Comparison of ENCODE assay signal across 15 cellular contexts in genomic region chr1:85320371-85321131, GRCh38. TPM values are rescaled to one million over a fixed set of nuclear protein-coding genes. Genes with fewer than 3 reads are reported as not detected.
DNase-seq lines count a peak whose midpoint lies in the region; ATAC-seq and TF ChIP-seq lines count a peak whose summit lies in the region.
"Had no signal": no experiment of that assay in that cellular context is flagged by ENCODE, and none has a peak within 500 bp of the region (broad histone marks: within the 10 kb centered on the region; RNA-seq: fewer than 3 reads in every experiment).

No MANE protein-coding gene starts in this region.

- TF ChIP-seq POLR2A in esophagus squamous epithelium (IDR thresholded peaks at IDR 0.05) (no peak), prostate gland (IDR thresholded peaks at IDR 0.05) (no peak)

- no peak for DNase-seq in H9
- DNase-seq in RWPE1 (ENCODE audit: low spot score) = no peak
- DNase-seq in esophagus squamous epithelium (lab: John Stamatoyannopoulos, UW) = no peak
- DNase-seq in retinal pigment epithelial cell (ENCODE audit: low read depth) = peak; percentile 57
- no peak for DNase-seq in left lobe of liver (ENCODE audit: low spot score)
- no peak for DNase-seq in T-helper 17 cell
- DNase-seq in prostate gland (ENCODE audit: low spot score) = no peak
- DNase-seq: activated CD4-positive, alpha-beta memory T cell treated with anti-CD3 and anti-CD28 coated beads, Interleukin-2, amount 10 ng/mL, durations not matched to agents 7 days and 5 days; DMS53; immature natural killer cell; naive thymus-derived CD8-positive, alpha-beta T cell; NK-92 treated with Interleukin-12 subunit alpha and Interleukin-12 subunit beta, amount 100 ng/mL, for 24 hours; T-cell had no signal

- no peaks in the 10 kb centered on the region for H3K79me2 ChIP-seq in H9 (ENCODE audit: insufficient read depth, low read length)

- no peaks in the 10 kb centered on the region for H3K23me2 ChIP-seq in H9 (ENCODE audit: insufficient read length, low read depth, low read length, poor library complexity, severe bottlenecking)

- no peaks in the 10 kb centered on the region for H3K36me3 Mint-ChIP-seq in H9 (ENCODE audit: insufficient read depth in 1 of 3, low read depth in 3 of 3)
- H3K36me3 Mint-ChIP-seq in T-helper 17 cell (ENCODE audit: low read depth) = no peaks in the 10 kb centered on the region
- H3K36me3 Mint-ChIP-seq: activated naive CD8-positive, alpha-beta T cell; immature natural killer cell; naive thymus-derived CD8-positive, alpha-beta T cell; T-cell had no signal

- CTCF ChIA-PET in RWPE1 (lab: Yijun Ruan, JAX) = interaction anchor here (0.7 kb wide), 2 partner anchors 13 to 210 kb away, joined by 3 read pairs; no protein-coding TSS in a partner anchor

- no peak overlapping the region for H3K23ac ChIP-seq in H9 (ENCODE audit: insufficient read length, low read depth, low read length)

- no peak overlapping the region for H3K27ac ChIP-seq in H9 (ENCODE audit: insufficient read length, low read depth, low read length)
- peak overlapping the region; percentile 30; the same call in 1 of the 2 replicates for H3K27ac ChIP-seq in RWPE1
- peak overlapping the region in 3 of 4 donors; percentile 4 to 37 (median 26) for H3K27ac ChIP-seq in esophagus squamous epithelium
- no peak overlapping the region for H3K27ac ChIP-seq in prostate gland

- H4K8ac ChIP-seq in H9 (replicated peaks; ENCODE audit: insufficient read length, low read depth, low read length) = no peak overlapping the region

- no CpG with 5 or more reads among the region's 2 CpGs for WGBS in H9 (ENCODE audit: extremely low coverage, insufficient read length, low lambda C conversion rate)
- WGBS in esophagus squamous epithelium, 2 donors = 41 to 52% methylated on average over 2 of the region's 2 CpGs
- WGBS in prostate gland = 85% methylated on average over 2 of the region's 2 CpGs

- H4K20me1 ChIP-seq in H9 (ENCODE audit: control insufficient read depth, insufficient read depth, insufficient read length) = no peaks in the 10 kb centered on the region

- H4K5ac ChIP-seq in H9 (ENCODE audit: insufficient read length, low read depth, low read length) = no peak overlapping the region

- H3K4me2 ChIP-seq in H9 (ENCODE audit: insufficient read depth, insufficient read length, low read length) = no peak overlapping the region

- H3K27me3 Mint-ChIP-seq in H9 (ENCODE audit: low read depth) (no peaks in the 10 kb centered on the region), T-helper 17 cell (peaks cover 49% of the 10 kb centered on the region)

- TF ChIP-seq CTCF in H9 (conservative IDR thresholded peaks at IDR 0.05) = no peak
- no peak for TF ChIP-seq CTCF in RWPE1 (conservative IDR thresholded peaks at IDR 0.05; ENCODE audit: low read depth)
- no peak for TF ChIP-seq CTCF in esophagus squamous epithelium (IDR thresholded peaks at IDR 0.05)
- no peak for TF ChIP-seq CTCF in retinal pigment epithelial cell (conservative IDR thresholded peaks at IDR 0.05; ENCODE audit: low read depth, low read length)
- no peak for TF ChIP-seq CTCF in prostate gland (IDR thresholded peaks at IDR 0.05)

- H2BK12ac ChIP-seq in H9 (ENCODE audit: insufficient read length, low read depth, low read length) = no peak overlapping the region

- no peak overlapping the region for H3K56ac ChIP-seq in H9 (ENCODE audit: insufficient read length, low read depth, low read length)

- ATAC-seq in left lobe of liver (no peak), T-helper 17 cell (no peak), GM19467 (IDR thresholded peaks at IDR 0.05; ENCODE audit: unreplicated experiment) (no peak)
- ATAC-seq: naive thymus-derived CD8-positive, alpha-beta T cell; T-cell had no signal

- H3K9me3 Mint-ChIP-seq in H9 = no peaks in the 10 kb centered on the region
- H3K9me3 Mint-ChIP-seq: activated CD4-positive, alpha-beta memory T cell treated with anti-CD3 and anti-CD28 coated beads, Interleukin-2, amount 10 ng/mL, durations not matched to agents 7 days and 5 days; immature natural killer cell; naive thymus-derived CD8-positive, alpha-beta T cell; T-cell had no signal

- H3K4me1 Mint-ChIP-seq in H9 (peaks cover 16 to 17% of the 10 kb centered on the region in 2 experiments), T-helper 17 cell (peaks cover 3% of the 10 kb centered on the region)
- H3K4me1 Mint-ChIP-seq: naive thymus-derived CD8-positive, alpha-beta T cell had no signal

- no peak overlapping the region for H2AK5ac ChIP-seq in H9 (ENCODE audit: insufficient read length, low read length)

- H3K4me1 ChIP-seq in H9 (ENCODE audit: insufficient read depth, low read length) (peaks cover 2% of the 10 kb centered on the region; the same call in 1 of the 2 replicates), esophagus squamous epithelium (peaks cover 0 to 24% (median 9%) of the 10 kb centered on the region in 3 donors), prostate gland (replicated peaks) (no peaks in the 10 kb centered on the region)

- H3K79me1 ChIP-seq in H9 (ENCODE audit: insufficient read depth, low read depth, low read length, poor library complexity, severe bottlenecking) = no peaks in the 10 kb centered on the region

- H3K9ac ChIP-seq in H9 (ENCODE audit: extremely low read depth, insufficient read length, low read length) = no peak overlapping the region

- H3K27ac Mint-ChIP-seq in H9 = peak overlapping the region; percentile 0 to 74 (median 68); a peak in 6 of 7 replicates
- H3K27ac Mint-ChIP-seq in T-helper 17 cell = no peak overlapping the region
- H3K27ac Mint-ChIP-seq: activated CD4-positive, alpha-beta memory T cell treated with anti-CD3 and anti-CD28 coated beads, Interleukin-2, amount 10 ng/mL, durations not matched to agents 7 days and 5 days; activated naive CD8-positive, alpha-beta T cell; immature natural killer cell; T-cell had no signal

- H3K4me3 ChIP-seq in esophagus squamous epithelium (no peak overlapping the region), retinal pigment epithelial cell (ENCODE audit: low read length) (no peak overlapping the region), prostate gland (no peak overlapping the region)

- H2AFZ ChIP-seq in H9 (ENCODE audit: low read length) = no peak overlapping the region

- H3K4ac ChIP-seq in H9 (ENCODE audit: low read depth, low read length) = no peak overlapping the region

- H3K14ac ChIP-seq in H9 (ENCODE audit: insufficient read depth, low read length) = no peak overlapping the region

- H4K91ac ChIP-seq in H9 (ENCODE audit: insufficient read length, low read depth, low read length) = no peak overlapping the region

- no peak overlapping the region for H3K4me3 Mint-ChIP-seq in H9
- H3K4me3 Mint-ChIP-seq in T-helper 17 cell = no peak overlapping the region
- H3K4me3 Mint-ChIP-seq: activated CD4-positive, alpha-beta memory T cell treated with anti-CD3 and anti-CD28 coated beads, Interleukin-2, amount 10 ng/mL, durations not matched to agents 7 days and 5 days; activated naive CD8-positive, alpha-beta T cell; immature natural killer cell; naive thymus-derived CD8-positive, alpha-beta T cell; T-cell had no signal

- POLR2A ChIA-PET in RWPE1 (lab: Yijun Ruan, JAX; ENCODE audit: low non-redundant PET) = no interaction called here

- no peak overlapping the region for H3T11ph ChIP-seq in H9 (ENCODE audit: low read length)

- H3K18ac ChIP-seq in H9 (ENCODE audit: insufficient read length, low read depth, low read length) = no peak overlapping the region

- no peak overlapping the region for H2BK5ac ChIP-seq in H9 (ENCODE audit: insufficient read length, low read length)

- no peaks in the 10 kb centered on the region for H3K27me3 ChIP-seq in H9 (ENCODE audit: insufficient read depth, low read length)
- no peaks in the 10 kb centered on the region for H3K27me3 ChIP-seq in esophagus squamous epithelium
- H3K27me3 ChIP-seq in prostate gland (replicated peaks; ENCODE audit: insufficient read depth) = no peaks in the 10 kb centered on the region

- no peak overlapping the region for H2BK20ac ChIP-seq in H9 (ENCODE audit: low read depth, low read length, poor library complexity, severe bottlenecking)

- H2BK120ac ChIP-seq in H9 (ENCODE audit: low read depth, low read length, poor library complexity, severe bottlenecking) = no peak overlapping the region

- no peaks in the 10 kb centered on the region for H3K36me3 ChIP-seq in esophagus squamous epithelium
- no peaks in the 10 kb centered on the region for H3K36me3 ChIP-seq in prostate gland

- H3K9me3 ChIP-seq in H9 (ENCODE audit: control insufficient read depth, low read depth, low read length) (no peaks in the 10 kb centered on the region), esophagus squamous epithelium (no peaks in the 10 kb centered on the region), T-helper 17 cell (ENCODE audit: control insufficient read depth, low read length, poor library complexity, severe bottlenecking) (no peaks in the 10 kb centered on the region), prostate gland (no peaks in the 10 kb centered on the region)

- H2BK15ac ChIP-seq in H9 (ENCODE audit: low read depth, low read length) = no peak overlapping the region

- intact Hi-C loops in esophagus squamous epithelium (cut with DNase I) (no loop called here), prostate gland (cut with DNase I) (no loop called here)

RNA-seq across cellular contexts. Expression of gene BCL10, which starts 44.1 kb away (rescaled TPM):
- total RNA-seq in H9 (2021) = 26.1 and 29.4 TPM in 2 replicates
- 10 to 100 TPM; 24.4 to 42.3 (median 27.0) TPM for total RNA-seq in esophagus squamous epithelium
- total RNA-seq in left lobe of liver = 6.8 TPM
- 10 to 100 TPM; 49.8 to 51.9 TPM for total RNA-seq in T-helper 17 cell
- 10 to 100 TPM; 17.3 to 18.4 TPM for total RNA-seq in prostate gland

Comparison
In these comparisons a context has a peak if more than half of its experiments do, and no peak if none do; other contexts are left out.
1. H3K27ac ChIP-seq: peak in RWPE1 (single experiment) and esophagus squamous epithelium (3 of 4); none in H9 (single experiment) and prostate gland (0 of 2).